ENCODE assay signal across 10 cellular contexts in the genomic region with DNA sequence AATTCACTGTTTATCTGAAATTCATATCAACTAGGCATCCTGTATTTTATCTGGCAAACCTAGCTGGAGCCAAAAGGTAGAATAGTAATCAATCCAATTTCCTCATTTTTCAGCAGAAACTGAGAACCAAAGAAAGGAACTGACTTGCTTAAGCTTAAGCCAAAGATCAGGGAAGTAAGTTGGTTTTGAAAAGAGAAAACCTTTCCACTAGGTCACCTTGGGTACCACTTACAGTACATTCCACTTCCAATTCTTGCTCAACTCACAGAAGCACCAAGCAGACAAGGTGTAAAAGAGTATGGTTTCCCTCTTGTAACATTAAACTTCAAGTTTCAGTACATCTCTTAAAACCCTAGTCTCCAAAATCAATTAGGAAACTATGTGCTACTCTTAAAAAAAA.
A peak's percentile ranks its signal among the peaks of the same experiment; 100 is the strongest.
DNase-seq lines count a peak whose midpoint lies in the region; ATAC-seq, FAIRE-seq and TF ChIP-seq lines count a peak whose summit lies in the region.
"Had no signal": no experiment of that assay in that cellular context is flagged by ENCODE, and none has a peak within 500 bp of the region (broad histone marks: within the 10 kb centered on the region; RNA-seq: fewer than 3 reads in every experiment).

No MANE protein-coding gene starts in this region.

- TF ChIP-seq RAD21 in A549 (conservative IDR thresholded peaks at IDR 0.05 in 1 of 2, IDR thresholded peaks at IDR 0.05 in 1 of 2) = no peak

- peak overlapping the region; percentile 86 for H3K4me2 ChIP-seq in A549

- TF ChIP-seq POLR2A in A549 (IDR thresholded peaks at IDR 0.05; ENCODE audit: low read length) (no peak), stomach (IDR thresholded peaks at IDR 0.05) (no peak)

- peaks cover 3% of the 10 kb centered on the region; the same call in 1 of the 2 replicates for H3K27me3 Mint-ChIP-seq in HFFc6 (ENCODE audit: insufficient read depth)
- H3K27me3 Mint-ChIP-seq in activated CD8-positive, alpha-beta T cell treated with anti-CD3 and anti-CD28 coated beads for 36 hours = no peaks in the 10 kb centered on the region

- peaks cover 8% of the 10 kb centered on the region; the same call in 1 of the 2 replicates for H3K36me3 Mint-ChIP-seq in HFFc6 (ENCODE audit: low read depth)
- H3K36me3 Mint-ChIP-seq in activated CD8-positive, alpha-beta T cell treated with anti-CD3 and anti-CD28 coated beads for 36 hours (ENCODE audit: low read depth) = peaks cover 16% of the 10 kb centered on the region

- TF ChIP-seq CTCF in A549 (IDR thresholded peaks at IDR 0.05) = no peak
- no peak for TF ChIP-seq CTCF in HFFc6 (IDR thresholded peaks at IDR 0.05)
- no peak for TF ChIP-seq CTCF in activated CD8-positive, alpha-beta T cell treated with anti-CD3 and anti-CD28 coated beads for 36 hours (IDR thresholded peaks at IDR 0.05)
- TF ChIP-seq CTCF in lower lobe of right lung (IDR thresholded peaks at IDR 0.05) = no peak
- no peak for TF ChIP-seq CTCF in stomach (IDR thresholded peaks at IDR 0.05)

- no peaks in the 10 kb centered on the region for H3K27me3 ChIP-seq in lower lobe of right lung (ENCODE audit: low read depth)
- no peaks in the 10 kb centered on the region for H3K27me3 ChIP-seq in stomach
- H3K27me3 ChIP-seq: uterus had no signal

- no peak overlapping the region for H3K4me3 ChIP-seq in A549
- H3K4me3 ChIP-seq in lower lobe of right lung = peak overlapping the region; percentile 93
- peak overlapping the region in 2 of 4 donors; percentile 73 to 94 for H3K4me3 ChIP-seq in stomach

- H3K4me1 ChIP-seq in A549 (peaks cover 7% of the 10 kb centered on the region; the same call in 2 of the 3 replicates), lower lobe of right lung (peaks cover 22% of the 10 kb centered on the region), stomach (peaks cover 12 to 36% (median 21%) of the 10 kb centered on the region in 4 donors)

- intact Hi-C loops in activated CD8-positive, alpha-beta T cell treated with anti-CD3 and anti-CD28 coated beads for 36 hours (cut with micrococcal nuclease) = no loop called here
- intact Hi-C loops in lower lobe of right lung (cut with DNase I) = no loop called here
- intact Hi-C loops in stomach (cut with DNase I; ENCODE audit: low total_unique reads) = loop anchor here (10.0 kb wide), 1 partner anchor 118 kb away; no protein-coding TSS in a partner anchor

- H3K4me1 Mint-ChIP-seq in HFFc6 (ENCODE audit: low read depth) = peaks cover 30% of the 10 kb centered on the region
- peaks cover 30% of the 10 kb centered on the region for H3K4me1 Mint-ChIP-seq in activated CD8-positive, alpha-beta T cell treated with anti-CD3 and anti-CD28 coated beads for 36 hours (ENCODE audit: low read depth)

- no peak overlapping the region for H3K27ac ChIP-seq in A549
- H3K27ac ChIP-seq in lower lobe of right lung = no peak overlapping the region
- H3K27ac ChIP-seq in stomach = no peak overlapping the region
- H3K27ac ChIP-seq: uterus had no signal

- H3K27ac Mint-ChIP-seq in HFFc6 = no peak overlapping the region
- no peak overlapping the region for H3K27ac Mint-ChIP-seq in activated CD8-positive, alpha-beta T cell treated with anti-CD3 and anti-CD28 coated beads for 36 hours

- peak overlapping the region; percentile 92 for H3K4me3 Mint-ChIP-seq in HFFc6
- H3K4me3 Mint-ChIP-seq in activated CD8-positive, alpha-beta T cell treated with anti-CD3 and anti-CD28 coated beads for 36 hours = peak overlapping the region; percentile 81

- no peaks in the 10 kb centered on the region for H3K9me3 Mint-ChIP-seq in HFFc6
- peaks cover 1% of the 10 kb centered on the region for H3K9me3 Mint-ChIP-seq in activated CD8-positive, alpha-beta T cell treated with anti-CD3 and anti-CD28 coated beads for 36 hours

- no peak for FAIRE-seq in A549 (lab: Jason Lieb, UNC)

- TF ChIP-seq EP300 in A549 (IDR thresholded peaks at IDR 0.05) = no peak
- no peak for TF ChIP-seq EP300 in stomach (IDR thresholded peaks at IDR 0.05)

- ATAC-seq in A549 (no peak), lower lobe of right lung (no peak), GM19463 (IDR thresholded peaks at IDR 0.05; ENCODE audit: unreplicated experiment) (no peak)
- ATAC-seq in activated CD8-positive, alpha-beta T cell treated with anti-CD3 and anti-CD28 coated beads for 36 hours = no peak

- H3K9me3 ChIP-seq in A549 (no peaks in the 10 kb centered on the region), lower lobe of right lung (no peaks in the 10 kb centered on the region), stomach (no peaks in the 10 kb centered on the region)
- H3K9me3 ChIP-seq: uterus had no signal

- CTCF ChIA-PET in A549 (lab: Yijun Ruan, JAX) = no interaction called here
- CTCF ChIA-PET in activated CD8-positive, alpha-beta T cell treated with anti-CD3 and anti-CD28 coated beads for 36 hours (lab: Charles Lee) = interaction anchor here (0.7 to 1.1 kb wide), 4 partner anchors 12 to 129 kb away, joined by 3 to 4 read pairs (median 3); no protein-coding TSS in a partner anchor

- DNase-seq in A549 (ENCODE audit: low read depth in 1 of 2, low spot score in 1 of 2) (no peak), HFFc6 (no peak), lower lobe of right lung (no peak), cerebellum (ENCODE audit: low spot score) (no peak), stomach (no peak), cerebellar nuclear complex (lab: John Stamatoyannopoulos, UW) (no peak)
- no peak for DNase-seq in activated CD8-positive, alpha-beta T cell treated with anti-CD3 and anti-CD28 coated beads for 36 hours
- DNase-seq: stimulated activated CD4-positive, alpha-beta T cell treated with anti-CD3 and anti-CD28 coated beads, Interleukin-12 subunit alpha, Interleukin-12 subunit beta, amount 100 ng/mL, for 4 hours; uterus had no signal

- H3K36me3 ChIP-seq in lower lobe of right lung = peaks cover 4% of the 10 kb centered on the region
- peaks cover 0 to 13% (median 0%) of the 10 kb centered on the region in 4 donors for H3K36me3 ChIP-seq in stomach
- H3K36me3 ChIP-seq: uterus had no signal

- POLR2A ChIA-PET in A549 (lab: Yijun Ruan, JAX) = interaction anchor here (0.6 kb wide), 1 partner anchor 371 kb away, joined by 3 read pairs; no protein-coding TSS in a partner anchor
- POLR2A ChIA-PET in activated CD8-positive, alpha-beta T cell treated with anti-CD3 and anti-CD28 coated beads for 36 hours (lab: Charles Lee) = no interaction called here

TF ChIP-seq in A549, 52 proteins besides CTCF, POLR2A, EP300 and RAD21:
- TF ChIP-seq TP53 (CRISPR knock-in tag; IDR thresholded peaks at IDR 0.05) (no peak), MYC (IDR thresholded peaks at IDR 0.05; ENCODE audit: borderline replicate concordance, low read length) (no peak), EHMT2 (IDR thresholded peaks at IDR 0.05; ENCODE audit: low read depth) (no peak), FOXS1 (CRISPR knock-in tag; IDR thresholded peaks at IDR 0.05) (no peak), HOXB5 (CRISPR knock-in tag; IDR thresholded peaks at IDR 0.05) (no peak), HOXA7 (CRISPR knock-in tag; IDR thresholded peaks at IDR 0.05) (no peak), EHF (CRISPR knock-in tag; IDR thresholded peaks at IDR 0.05) (no peak), FOSB (CRISPR knock-in tag; IDR thresholded peaks at IDR 0.05) (no peak), RFX5 (IDR thresholded peaks at IDR 0.05) (no peak), JUNB (IDR thresholded peaks at IDR 0.05) (no peak), ZNF302 (CRISPR knock-in tag; IDR thresholded peaks at IDR 0.05) (no peak), NFE2L2 (conservative IDR thresholded peaks at IDR 0.05; ENCODE audit: low read length) (no peak), SMC3 (IDR thresholded peaks at IDR 0.05) (no peak)
- TF ChIP-seq, protein P1, sequence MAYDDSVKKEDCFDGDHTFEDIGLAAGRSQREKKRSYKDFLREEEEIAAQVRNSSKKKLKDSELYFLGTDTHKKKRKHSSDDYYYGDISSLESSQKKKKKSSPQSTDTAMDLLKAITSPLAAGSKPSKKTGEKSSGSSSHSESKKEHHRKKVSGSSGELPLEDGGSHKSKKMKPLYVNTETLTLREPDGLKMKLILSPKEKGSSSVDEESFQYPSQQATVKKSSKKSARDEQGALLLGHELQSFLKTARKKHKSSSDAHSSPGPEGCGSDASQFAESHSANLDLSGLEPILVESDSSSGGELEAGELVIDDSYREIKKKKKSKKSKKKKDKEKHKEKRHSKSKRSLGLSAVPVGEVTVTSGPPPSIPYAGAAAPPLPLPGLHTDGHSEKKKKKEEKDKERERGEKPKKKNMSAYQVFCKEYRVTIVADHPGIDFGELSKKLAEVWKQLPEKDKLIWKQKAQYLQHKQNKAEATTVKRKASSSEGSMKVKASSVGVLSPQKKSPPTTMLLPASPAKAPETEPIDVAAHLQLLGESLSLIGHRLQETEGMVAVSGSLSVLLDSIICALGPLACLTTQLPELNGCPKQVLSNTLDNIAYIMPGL (CRISPR knock-in tag; IDR thresholded peaks at IDR 0.05; ENCODE audit: borderline replicate concordance) = no peak
